8 cellular contexts compared by ENCODE assay signal in the genomic region with DNA sequence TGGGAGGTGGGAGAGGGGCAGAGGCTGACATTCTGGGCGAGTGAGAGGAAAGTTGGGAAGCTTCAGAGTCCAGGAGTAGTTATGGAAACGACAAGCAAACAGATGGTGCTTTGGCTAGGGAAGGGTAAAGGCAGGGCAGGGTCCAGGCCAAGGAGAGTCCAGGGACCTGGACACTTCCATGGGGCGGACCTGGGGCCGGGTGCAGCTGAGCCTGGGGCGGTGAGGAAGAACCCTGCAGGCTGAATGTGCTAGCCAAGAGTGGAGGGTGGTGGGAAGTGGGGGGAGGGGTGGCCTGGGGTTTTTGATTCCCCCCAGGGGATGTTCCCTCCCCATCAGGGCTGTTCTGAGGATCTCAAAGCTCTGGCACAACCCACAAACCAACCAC. TPM values are rescaled to one million over a fixed set of nuclear protein-coding genes. Genes with fewer than 3 reads are reported as not detected.
DNase-seq lines count a peak whose midpoint lies in the region; ATAC-seq, FAIRE-seq and TF ChIP-seq lines count a peak whose summit lies in the region.

No MANE protein-coding gene starts in this region.

- CTCF ChIA-PET in activated CD4-positive, alpha-beta memory T cell treated with anti-CD3 and anti-CD28 coated beads for 36 hours (lab: Charles Lee): interaction anchor here (0.6 to 6.2 kb wide), 10 partner anchors 7 to 53 kb away, joined by 3 to 82 read pairs (median 4); a partner anchor contains a TSS

- H3K36me3 ChIP-seq in GM23248 (ENCODE audit: low read depth) (peaks cover 7% of the 10 kb centered on the region; the same call in 1 of the 2 replicates), right atrium auricular region (peaks cover 23% of the 10 kb centered on the region), small intestine (ENCODE audit: control insufficient read depth in 2 of 2, insufficient read depth in 2 of 2, low read length in 2 of 2) (peaks cover 4 to 8% of the 10 kb centered on the region in 2 donors)

- POLR2A ChIA-PET in activated CD4-positive, alpha-beta memory T cell treated with anti-CD3 and anti-CD28 coated beads for 36 hours (lab: Charles Lee): interaction anchor here (0.7 kb wide), 1 partner anchor 13 kb away, joined by 3 read pairs; no protein-coding TSS in a partner anchor

- H3K4me3 ChIP-seq in GM23248 (peak overlapping the region; percentile 83), right atrium auricular region (peak overlapping the region; percentile 78 to 87), small intestine (ENCODE audit: low read depth in 1 of 2, low read length in 2 of 2) (peak overlapping the region in 1 of 2 donors; percentile 85)

- FAIRE-seq in small intestine (lab: Jason Lieb, UNC): no peak

- peaks cover 54% of the 10 kb centered on the region for H3K4me1 Mint-ChIP-seq in activated CD4-positive, alpha-beta memory T cell treated with anti-CD3 and anti-CD28 coated beads for 36 hours (ENCODE audit: low read depth)

- no peak for TF ChIP-seq CTCF in right atrium auricular region (IDR thresholded peaks at IDR 0.05)

- H3K4me2 ChIP-seq in GM23248 (ENCODE audit: unreplicated experiment): peak overlapping the region; percentile 81

- H3K27ac ChIP-seq in GM23248: peak overlapping the region; percentile 76
- H3K27ac ChIP-seq in right atrium auricular region: peak overlapping the region; percentile 94 to 95
- peak overlapping the region in 1 of 2 donors; percentile 13 for H3K27ac ChIP-seq in small intestine (ENCODE audit: low read depth in 1 of 2, low read length in 1 of 2)

- H3K9ac ChIP-seq in GM23248: peak overlapping the region; percentile 98

- intact Hi-C loops in activated CD4-positive, alpha-beta memory T cell treated with anti-CD3 and anti-CD28 coated beads for 36 hours (cut with micrococcal nuclease): loop anchor here (1.0 to 5.0 kb wide), 3 partner anchors 13 to 91 kb away; a partner anchor contains a TSS

- H3K9me3 Mint-ChIP-seq in activated CD4-positive, alpha-beta memory T cell treated with anti-CD3 and anti-CD28 coated beads for 36 hours: no peaks in the 10 kb centered on the region

- H3K27me3 ChIP-seq in GM23248 (replicated peaks; ENCODE audit: insufficient read depth): no peaks in the 10 kb centered on the region
- H3K27me3 ChIP-seq in right atrium auricular region: no peaks in the 10 kb centered on the region
- H3K27me3 ChIP-seq in small intestine (ENCODE audit: control insufficient read depth in 2 of 2, insufficient read depth in 2 of 2, low read length in 2 of 2): no peaks in the 10 kb centered on the region

- DNase-seq in GM23248: peak; percentile 66
- DNase-seq in activated CD4-positive, alpha-beta memory T cell treated with anti-CD3 and anti-CD28 coated beads for 36 hours: peak; percentile 49
- DNase-seq in right atrium auricular region (ENCODE audit: low spot score): no peak
- peak; percentile 71 for DNase-seq in small intestine
- no peak for DNase-seq in NCI-H1092 (lab: John Stamatoyannopoulos, UW)
- no peak for DNase-seq in NCI-H2107 treated with DMSO at 0.1 percent for 48 hours (lab: John Stamatoyannopoulos, UW; ENCODE audit: unreplicated experiment)

- H3F3A ChIP-seq in GM23248 (ENCODE audit: insufficient read depth): no peaks in the 10 kb centered on the region

- peaks cover 34% of the 10 kb centered on the region for H3K4me1 ChIP-seq in GM23248 (ENCODE audit: insufficient read depth)
- peaks cover 0 to 74% of the 10 kb centered on the region in 2 donors for H3K4me1 ChIP-seq in right atrium auricular region
- H3K4me1 ChIP-seq in small intestine (ENCODE audit: control insufficient read depth in 2 of 2, insufficient read depth in 1 of 2, low read depth in 1 of 2, low read length in 1 of 2): peaks cover 3 to 13% of the 10 kb centered on the region in 2 donors

- H4K20me1 ChIP-seq in GM23248 (ENCODE audit: insufficient read depth): peaks cover 4% of the 10 kb centered on the region; the same call in 1 of the 2 replicates

- H3K36me3 Mint-ChIP-seq in activated CD4-positive, alpha-beta memory T cell treated with anti-CD3 and anti-CD28 coated beads for 36 hours: peaks cover 42% of the 10 kb centered on the region

- H3K4me3 Mint-ChIP-seq in activated CD4-positive, alpha-beta memory T cell treated with anti-CD3 and anti-CD28 coated beads for 36 hours: peak overlapping the region; percentile 91

- H3K27ac Mint-ChIP-seq in activated CD4-positive, alpha-beta memory T cell treated with anti-CD3 and anti-CD28 coated beads for 36 hours: peak overlapping the region; percentile 95

- WGBS in GM23248 (ENCODE audit: low coverage in 1 of 2, low lambda C conversion rate in 2 of 2, missing lambda C conversion rate in 2 of 2), 2 experiments: 3 to 13% methylated on average over 5 of the region's 5 CpGs
- WGBS in small intestine, 3 donors: 3 to 10% (median 5%) methylated on average over 5 of the region's 5 CpGs

- in situ Hi-C loops in GM23248 (cut with MboI): no loop called here

- H3K9me3 ChIP-seq in GM23248 (ENCODE audit: low read depth) (no peaks in the 10 kb centered on the region), right atrium auricular region (no peaks in the 10 kb centered on the region), small intestine (ENCODE audit: control insufficient read depth, low read depth) (no peaks in the 10 kb centered on the region)

- H3K9me2 ChIP-seq in GM23248 (ENCODE audit: insufficient read depth): no peaks in the 10 kb centered on the region

- no peak for ATAC-seq in GM18858 (IDR thresholded peaks at IDR 0.05; ENCODE audit: unreplicated experiment)
- no peak for ATAC-seq in HG02852 (IDR thresholded peaks at IDR 0.05; ENCODE audit: unreplicated experiment)

- H2AFZ ChIP-seq in GM23248: no peak overlapping the region

- no peaks in the 10 kb centered on the region for H3K27me3 Mint-ChIP-seq in activated CD4-positive, alpha-beta memory T cell treated with anti-CD3 and anti-CD28 coated beads for 36 hours

- peaks cover 77% of the 10 kb centered on the region for H3K79me2 ChIP-seq in GM23248 (ENCODE audit: insufficient read depth)

RNA-seq across cellular contexts. Expression of a gene that starts 2.6 kb away (rescaled TPM):
- 62.0 and 69.4 TPM in 2 replicates for total RNA-seq in GM23248 (2014; rRNA removed; shearing (Covaris generic))
- polyA plus RNA-seq in GM23248 (2016; fragmentation: Nextera tagmentation; extraction: Ambion mirVana): 2.3 and 3.2 TPM in 2 replicates
- 10 to 100 TPM; 84.3 to 86.1 TPM for total RNA-seq in activated CD4-positive, alpha-beta memory T cell treated with anti-CD3 and anti-CD28 coated beads for 36 hours
- total RNA-seq in right atrium auricular region: 10 to 100 TPM; 16.9 to 24.2 TPM
- polyA plus RNA-seq in small intestine: 10 to 100 TPM; 14.1 to 25.7 (median 17.4) TPM

RNA-seq across cellular contexts. Expression of a gene that starts 17.9 kb away (rescaled TPM):
- 3.0 and 4.4 TPM in 2 replicates for total RNA-seq in GM23248 (2014; rRNA removed; shearing (Covaris generic))
- 1.3 TPM in 2 replicates for polyA plus RNA-seq in GM23248 (2016; fragmentation: Nextera tagmentation; extraction: Ambion mirVana)
- 1 to 10 TPM; 3.4 to 3.7 TPM for total RNA-seq in activated CD4-positive, alpha-beta memory T cell treated with anti-CD3 and anti-CD28 coated beads for 36 hours
- total RNA-seq in right atrium auricular region: 1 to 10 TPM in 1 of 2 donors, under 1 TPM in 1; 0.78 to 1.1 TPM
- polyA plus RNA-seq in small intestine: 1 to 10 TPM in 1 of 3 donors, under 1 TPM in 2; 0.54 to 2.1 (median 0.67) TPM

RNA-seq across cellular contexts. Expression of a gene that starts 18.0 kb away (rescaled TPM):
- total RNA-seq in GM23248 (2014; rRNA removed; shearing (Covaris generic)): 1.6 TPM in 1 of 2 replicates, not detected in the other
- polyA plus RNA-seq in GM23248 (2016; fragmentation: Nextera tagmentation; extraction: Ambion mirVana): 1.4 and 1.8 TPM in 2 replicates
- under 1 TPM in 1 of 2 experiments, not detected in 1; 0.59 TPM for total RNA-seq in activated CD4-positive, alpha-beta memory T cell treated with anti-CD3 and anti-CD28 coated beads for 36 hours
- total RNA-seq in right atrium auricular region: 100 to 1,000 TPM; 120 to 207 TPM
- polyA plus RNA-seq in small intestine: 1 to 10 TPM in 2 of 3 donors, not detected in 1; 5.0 to 6.2 TPM

RNA-seq across cellular contexts. Expression of a gene that starts 52.7 kb away (rescaled TPM):
- total RNA-seq in GM23248 (2014; rRNA removed; shearing (Covaris generic)): 25.9 and 30.2 TPM in 2 replicates
- polyA plus RNA-seq in GM23248 (2016; fragmentation: Nextera tagmentation; extraction: Ambion mirVana): 48.1 and 56.0 TPM in 2 replicates
- total RNA-seq in activated CD4-positive, alpha-beta memory T cell treated with anti-CD3 and anti-CD28 coated beads for 36 hours: 10 to 100 TPM; 13.3 to 14.6 TPM
- total RNA-seq in right atrium auricular region: 100 to 1,000 TPM; 186 to 214 TPM
- polyA plus RNA-seq in small intestine: 10 to 100 TPM; 27.2 to 39.6 (median 34.0) TPM

RNA-seq across cellular contexts. Expression of a gene that starts 53.6 kb away (rescaled TPM):
- 6,472 and 7,860 TPM in 2 replicates for total RNA-seq in GM23248 (2014; rRNA removed; shearing (Covaris generic))
- polyA plus RNA-seq in GM23248 (2016; fragmentation: Nextera tagmentation; extraction: Ambion mirVana) (15,283 and 15,653 TPM in 2 replicates), small intestine (10 to 100 TPM in 1 of 3 donors, 1 to 10 TPM in 2; 2.2 to 51.6 (median 2.7) TPM)
- total RNA-seq in activated CD4-positive, alpha-beta memory T cell treated with anti-CD3 and anti-CD28 coated beads for 36 hours: 1 to 10 TPM; 2.3 to 3.7 TPM
- 100 to 1,000 TPM in 1 of 2 donors, 10 to 100 TPM in 1; 19.8 to 180 TPM for total RNA-seq in right atrium auricular region

Comparison
In these comparisons a context has a peak if more than half of its experiments do, and no peak if none do; other contexts are left out.
1. DNase-seq: peak in GM23248 (single experiment), activated CD4-positive, alpha-beta memory T cell treated with anti-CD3 and anti-CD28 coated beads for 36 hours (single experiment) and small intestine (single experiment); none in right atrium auricular region (single experiment), NCI-H1092 (single experiment) and NCI-H2107 treated with DMSO at 0.1 percent for 48 hours (single experiment).
2. RNA of a gene that starts 18.0 kb away (total RNA-seq): 120 to 207 TPM in right atrium auricular region; 0.59 TPM in activated CD4-positive, alpha-beta memory T cell treated with anti-CD3 and anti-CD28 coated beads for 36 hours and 1.6 TPM in GM23248; every median in the first group is over 10 times any median in the second.